In the genomic region with DNA sequence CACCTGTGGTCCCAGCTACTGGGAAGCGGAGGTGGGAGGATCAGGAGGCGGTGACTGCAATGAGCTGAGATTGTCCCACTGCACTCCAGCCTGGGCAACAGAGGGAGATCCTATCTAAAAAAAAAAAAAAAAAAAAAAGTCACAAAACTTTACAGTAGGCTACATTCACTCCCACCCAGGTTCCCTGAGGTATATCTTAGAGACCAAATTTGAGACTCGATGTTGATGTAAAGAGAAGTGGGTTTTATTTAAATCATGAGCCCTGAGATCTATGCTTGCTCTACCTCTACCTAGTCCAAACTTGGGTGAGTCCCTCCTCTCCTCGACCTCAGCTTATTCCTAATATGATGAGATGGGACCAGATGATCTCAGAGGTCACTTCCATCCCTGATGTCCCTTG, we compare ENCODE assay signal across 14 cellular contexts. TPM values are rescaled to one million over a fixed set of nuclear protein-coding genes. Genes with fewer than 3 reads are reported as not detected.
DNase-seq lines count a peak whose midpoint lies in the region; ATAC-seq, FAIRE-seq and TF ChIP-seq lines count a peak whose summit lies in the region.
"Had no signal": no experiment of that assay in that cellular context is flagged by ENCODE, and none has a peak within 500 bp of the region (broad histone marks: within the 10 kb centered on the region; RNA-seq: fewer than 3 reads in every experiment).

No MANE protein-coding gene starts in this region.

- no peaks in the 10 kb centered on the region for H4K20me1 ChIP-seq in K562 (replicated peaks; ENCODE audit: control insufficient read depth, insufficient read depth, low read length)

- DNase-seq in cardiac septum (ENCODE audit: low spot score), result peak; percentile 31
- DNase-seq in Right ventricle myocardium inferior (ENCODE audit: missing footprints), result no peak
- no peak for DNase-seq in K562 (ENCODE audit: extremely low read depth in 1 of 4, low spot score in 3 of 4)
- DNase-seq in psoas muscle, result no peak
- no peak for DNase-seq in NCI-H2171 treated with DMSO at 0.1 percent for 48 hours (lab: John Stamatoyannopoulos, UW)
- DNase-seq in mucosa of gallbladder (ENCODE audit: low spot score), result no peak
- no peak for DNase-seq in Kasumi-1 (lab: John Stamatoyannopoulos, UW)
- DNase-seq: 8988T, AML-193, DMS53, GF-D8 had no signal

- no peak for TF ChIP-seq POLR2A in K562 (conservative IDR thresholded peaks at IDR 0.05)

- 38% methylated on average over 3 of the region's 4 CpGs for WGBS in K562 (ENCODE audit: insufficient coverage, low coverage, missing lambda C conversion rate)
- WGBS in psoas muscle, 3 donors, result 73 to 74% (median 73%) methylated on average over 4 of the region's 4 CpGs

- POLR2A ChIA-PET in K562 (lab: Yijun Ruan, JAX), result interaction anchor here (0.7 to 5.1 kb wide), 9 partner anchors 8 to 179 kb away, joined by 3 to 25 read pairs (median 3); partner anchors contain the start of genes DEF6, RPL10A and ZNF76

- in situ Hi-C loops in K562 (cut with MboI), result no loop called here

- intact Hi-C loops in cardiac septum (cut with DNase I), result no loop called here
- intact Hi-C loops in Right ventricle myocardium inferior (cut with DNase I), result no loop called here
- intact Hi-C loops in K562 (cut with micrococcal nuclease), result no loop called here
- intact Hi-C loops in psoas muscle (cut with DNase I), result no loop called here

- no peak for TF ChIP-seq EP300 in K562 (IDR thresholded peaks at IDR 0.05; ENCODE audit: low read length)

- ATAC-seq in Right ventricle myocardium inferior (no peak), K562 (no peak), psoas muscle (no peak)

- no peak for TF ChIP-seq CTCF in K562 (IDR thresholded peaks at IDR 0.05 in 2 of 3, conservative IDR thresholded peaks at IDR 0.05 in 1 of 3; ENCODE audit: insufficient read depth in 2 of 3, low read depth in 1 of 3, low read length in 3 of 3)
- no peak for TF ChIP-seq CTCF in psoas muscle (IDR thresholded peaks at IDR 0.05)

- H3K27me3 ChIP-seq in K562 (ENCODE audit: control insufficient read depth in 2 of 2, insufficient read depth in 2 of 2, low read length in 2 of 2) (no peaks in the 10 kb centered on the region), psoas muscle (ENCODE audit: insufficient read depth in 3 of 3, low read length in 2 of 3) (no peaks in the 10 kb centered on the region)
- H3K27me3 ChIP-seq: BLaER1 had no signal

- CTCF ChIA-PET in K562 (lab: Yijun Ruan, JAX; ENCODE audit: low intra/inter-chr PET ratio), result interaction anchor here (0.7 kb wide), 1 partner anchor 180 kb away, joined by 3 read pairs; no protein-coding TSS in a partner anchor

- BruUV-seq in K562 (replicated peaks; lab: Mats Ljungman, UMichigan), result no TSS peak

- H3K27ac ChIP-seq in K562 (ENCODE audit: extremely low read depth, low read depth, low read length) (no peak overlapping the region), psoas muscle (peak overlapping the region; percentile 76)
- H3K27ac ChIP-seq: BLaER1 had no signal

- H3K4me1 ChIP-seq in K562 (replicated peaks in 1 of 2; ENCODE audit: control insufficient read depth in 2 of 2, insufficient read depth in 2 of 2, low read length in 2 of 2), result 0 out of 5 replicates have a peak, but pooled peaks cover 0 to 3% of the 10 kb centered on the region in 2 experiments
- peaks cover 19% of the 10 kb centered on the region for H3K4me1 ChIP-seq in psoas muscle

- H3K4me3 ChIP-seq in K562 (no peak overlapping the region), psoas muscle (no peak overlapping the region)
- H3K4me3 ChIP-seq: BLaER1 had no signal

- no peak for TF ChIP-seq RAD21 in K562 (CRISPR knock-in tag; conservative IDR thresholded peaks at IDR 0.05 in 1 of 2, IDR thresholded peaks at IDR 0.05 in 1 of 2)

- H3K9ac ChIP-seq in K562 (ENCODE audit: insufficient read depth in 1 of 2, low read depth in 2 of 2, low read length in 2 of 2), result no peak overlapping the region
- H3K9ac ChIP-seq: BLaER1 had no signal

- H3K4me2 ChIP-seq in K562 (ENCODE audit: insufficient read depth, low read length), result no peak overlapping the region
- H3K4me2 ChIP-seq: BLaER1 had no signal

- no peak overlapping the region for H2AFZ ChIP-seq in K562 (ENCODE audit: low read depth, low read length)

- no peaks in the 10 kb centered on the region for H3K79me2 ChIP-seq in K562 (ENCODE audit: control insufficient read depth, insufficient read depth, low read length)

- peaks cover 9% of the 10 kb centered on the region; the same call in 2 of the 3 replicates for H3K36me3 ChIP-seq in K562 (ENCODE audit: control insufficient read depth, insufficient read depth, low read length)
- H3K36me3 ChIP-seq in psoas muscle (ENCODE audit: insufficient read depth in 1 of 2, low read depth in 1 of 2), result peaks cover 2 to 99% of the 10 kb centered on the region in 2 donors

- no peaks in the 10 kb centered on the region for H3K9me1 ChIP-seq in K562 (ENCODE audit: control insufficient read depth, insufficient read depth, low read length)

- no peaks in the 10 kb centered on the region for H3K9me3 ChIP-seq in K562 (replicated peaks; ENCODE audit: control insufficient read depth, insufficient read depth, low read depth, low read length)
- no peaks in the 10 kb centered on the region for H3K9me3 ChIP-seq in psoas muscle
- H3K9me3 ChIP-seq: BLaER1 had no signal

- FAIRE-seq in K562 (lab: Jason Lieb, UNC), result no peak
- FAIRE-seq: GM19239, H1 had no signal

RNA-seq across cellular contexts. Expression of gene DEF6, which starts 8.8 kb away (rescaled TPM):
- total RNA-seq in cardiac septum (1.7 TPM), Right ventricle myocardium inferior (2.8 TPM), K562 (2014; rRNA removed) (42.0 and 43.4 TPM in 2 replicates), K562 (2014; rRNA removed; fragmentation: Illumina TruSeq; extraction: Trizol) (10.0 and 13.5 TPM in 2 replicates), K562 (2015; rRNA removed; fragmentation: Illumina TruSeq; extraction: Trizol) (22.7 and 24.5 TPM in 2 replicates), K562 (2021) (30.9 and 37.8 TPM in 2 replicates), psoas muscle (1 to 10 TPM in 1 of 4 donors, under 1 TPM in 3; 0.46 to 1.6 (median 0.64) TPM), mucosa of gallbladder (19.5 TPM)
- 16.1 and 32.8 TPM in 2 replicates for total RNA-seq in K562 (2011; cell fraction: chromatin; rRNA removed; ENCODE audit: low replicate concordance)
- 31.3 and 33.7 TPM in 2 replicates for total RNA-seq in K562 (2011; cell fraction: nucleolus; rRNA removed)
- total RNA-seq in K562 (2011; cell fraction: nucleoplasm; rRNA removed), result 22.9 and 25.3 TPM in 2 replicates
- polyA plus RNA-seq in K562 (2011; rRNA removed) (27.5 and 42.7 TPM in 2 replicates), K562 (2014; fragmentation: Illumina TruSeq; extraction: Trizol) (15.9 and 22.0 TPM in 2 replicates), K562 (2014; fragmentation: Nextera tagmentation; extraction: Ambion mirVana) (1 to 10 TPM; 1.3 to 1.4 TPM), K562 (2014; rRNA removed) (44.6 and 45.7 TPM in 2 replicates), psoas muscle (1 to 10 TPM in 1 of 3 donors, under 1 TPM in 2; 0.43 to 1.3 (median 0.69) TPM)
- 38.6 and 39.4 TPM in 2 replicates for polyA plus RNA-seq in K562 (2011; cell fraction: cytosol; rRNA removed)
- polyA plus RNA-seq in K562 (2011; cell fraction: nucleus; rRNA removed), result 97.0 and 136 TPM in 2 replicates
- polyA plus RNA-seq in K562 (2012), result 23.2 and 45.2 TPM in 2 replicates
- polyA minus RNA-seq in K562 (2011; rRNA and poly(A)+ RNA removed), result 22.7 and 23.2 TPM in 2 replicates
- polyA minus RNA-seq in K562 (2011; cell fraction: cytosol; rRNA and poly(A)+ RNA removed), result 15.9 and 23.3 TPM in 2 replicates
- polyA minus RNA-seq in K562 (2011; cell fraction: nucleus; rRNA and poly(A)+ RNA removed), result 25.7 and 35.2 TPM in 2 replicates

RNA-seq across cellular contexts. Expression of gene ZNF76, which starts 29.3 kb away (rescaled TPM):
- total RNA-seq in cardiac septum (39.9 TPM), Right ventricle myocardium inferior (36.0 TPM), K562 (2014; rRNA removed) (10.7 and 13.1 TPM in 2 replicates), K562 (2014; rRNA removed; fragmentation: Illumina TruSeq; extraction: Trizol) (3.9 and 4.4 TPM in 2 replicates), K562 (2015; rRNA removed; fragmentation: Illumina TruSeq; extraction: Trizol) (4.3 and 5.0 TPM in 2 replicates), K562 (2021) (13.1 and 16.0 TPM in 2 replicates), psoas muscle (10 to 100 TPM; 17.9 to 25.0 (median 22.5) TPM), mucosa of gallbladder (38.3 TPM)
- 63.3 and 125 TPM in 2 replicates for total RNA-seq in K562 (2011; cell fraction: chromatin; rRNA removed; ENCODE audit: low replicate concordance)
- 52.7 and 67.8 TPM in 2 replicates for total RNA-seq in K562 (2011; cell fraction: nucleolus; rRNA removed)
- total RNA-seq in K562 (2011; cell fraction: nucleoplasm; rRNA removed), result 59.0 and 75.9 TPM in 2 replicates
- polyA plus RNA-seq in K562 (2011; rRNA removed) (14.9 and 26.5 TPM in 2 replicates), K562 (2014; fragmentation: Illumina TruSeq; extraction: Trizol) (10.9 and 16.1 TPM in 2 replicates), K562 (2014; fragmentation: Nextera tagmentation; extraction: Ambion mirVana) (1 to 10 TPM; 1.2 to 1.3 TPM), K562 (2014; rRNA removed) (16.9 and 17.8 TPM in 2 replicates), psoas muscle (10 to 100 TPM; 22.3 to 37.3 (median 24.6) TPM)
- polyA plus RNA-seq in K562 (2011; cell fraction: cytosol; rRNA removed), result 13.5 and 17.8 TPM in 2 replicates
- polyA plus RNA-seq in K562 (2011; cell fraction: nucleus; rRNA removed), result 121 and 138 TPM in 2 replicates
- polyA plus RNA-seq in K562 (2012), result 11.7 and 27.2 TPM in 2 replicates
- polyA minus RNA-seq in K562 (2011; rRNA and poly(A)+ RNA removed), result 13.5 and 18.6 TPM in 2 replicates
- 3.8 and 11.0 TPM in 2 replicates for polyA minus RNA-seq in K562 (2011; cell fraction: cytosol; rRNA and poly(A)+ RNA removed)
- 18.3 and 27.4 TPM in 2 replicates for polyA minus RNA-seq in K562 (2011; cell fraction: nucleus; rRNA and poly(A)+ RNA removed)

RNA-seq across cellular contexts. Expression of gene PPARD, which starts 53.5 kb away (rescaled TPM):
- total RNA-seq in cardiac septum, result 19.0 TPM
- total RNA-seq in Right ventricle myocardium inferior, result 14.7 TPM
- total RNA-seq in K562 (2011; cell fraction: chromatin; rRNA removed; ENCODE audit: low replicate concordance), result 15.0 and 29.8 TPM in 2 replicates
- total RNA-seq in K562 (2011; cell fraction: nucleolus; rRNA removed), result 15.7 and 18.3 TPM in 2 replicates
- 17.1 and 18.0 TPM in 2 replicates for total RNA-seq in K562 (2011; cell fraction: nucleoplasm; rRNA removed)
- 3.8 and 5.1 TPM in 2 replicates for total RNA-seq in K562 (2014; rRNA removed)
- total RNA-seq in K562 (2014; rRNA removed; fragmentation: Illumina TruSeq; extraction: Trizol), result 1.7 and 2.0 TPM in 2 replicates
- total RNA-seq in K562 (2015; rRNA removed; fragmentation: Illumina TruSeq; extraction: Trizol), result 3.1 and 3.3 TPM in 2 replicates
- total RNA-seq in K562 (2021), result 11.4 and 13.2 TPM in 2 replicates
- 8.1 and 18.2 TPM in 2 replicates for polyA plus RNA-seq in K562 (2011; rRNA removed)
- 16.0 and 18.8 TPM in 2 replicates for polyA plus RNA-seq in K562 (2011; cell fraction: cytosol; rRNA removed)
- polyA plus RNA-seq in K562 (2011; cell fraction: nucleus; rRNA removed), result 26.6 and 29.0 TPM in 2 replicates
- polyA plus RNA-seq in K562 (2012), result 10.8 and 20.2 TPM in 2 replicates
- 9.2 and 11.4 TPM in 2 replicates for polyA plus RNA-seq in K562 (2014; fragmentation: Illumina TruSeq; extraction: Trizol)
- polyA plus RNA-seq in K562 (2014; fragmentation: Nextera tagmentation; extraction: Ambion mirVana), result under 1 TPM; 0.14 to 0.18 TPM
- 9.5 and 9.7 TPM in 2 replicates for polyA plus RNA-seq in K562 (2014; rRNA removed)
- 7.2 TPM in 2 replicates for polyA minus RNA-seq in K562 (2011; rRNA and poly(A)+ RNA removed)
- 6.5 and 10.1 TPM in 2 replicates for polyA minus RNA-seq in K562 (2011; cell fraction: cytosol; rRNA and poly(A)+ RNA removed)
- 5.0 and 6.9 TPM in 2 replicates for polyA minus RNA-seq in K562 (2011; cell fraction: nucleus; rRNA and poly(A)+ RNA removed)
- 10 to 100 TPM; 19.4 to 47.2 (median 38.4) TPM for total RNA-seq in psoas muscle
- polyA plus RNA-seq in psoas muscle, result 100 to 1,000 TPM in 1 of 3 donors, 10 to 100 TPM in 2; 13.5 to 187 (median 25.0) TPM
- total RNA-seq in mucosa of gallbladder, result 27.9 TPM
